ENCODE assay signal across 1 cellular context in the genomic region with DNA sequence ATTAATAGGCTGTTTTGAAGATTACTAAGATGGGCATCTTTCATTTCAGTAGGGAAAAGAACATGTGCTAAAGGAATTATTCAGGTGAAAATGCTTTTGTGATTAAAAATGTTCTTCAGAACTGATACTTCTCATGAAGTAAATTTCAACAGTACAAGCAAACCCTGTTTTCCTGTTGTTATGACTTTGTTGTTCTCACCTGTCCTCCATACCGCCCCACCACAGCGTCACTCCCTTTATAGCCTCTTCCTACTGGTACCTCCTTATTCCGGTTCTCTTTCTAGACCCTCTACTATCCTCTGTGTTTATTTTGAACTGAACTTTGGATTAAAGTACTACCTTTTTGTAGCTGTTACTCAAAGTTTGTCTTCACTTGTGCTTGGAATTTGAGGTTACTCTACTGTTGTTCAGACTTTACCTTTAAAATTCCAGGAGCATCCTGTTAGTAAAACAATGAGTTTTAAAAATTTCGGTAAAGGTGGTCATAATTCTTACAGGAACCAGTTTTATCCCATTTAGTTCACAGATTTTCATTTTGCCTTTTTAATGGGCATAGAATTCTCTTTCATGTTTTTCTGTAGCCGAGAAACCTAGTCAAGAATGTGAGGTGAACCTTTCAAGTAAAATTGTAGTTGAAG.
TF ChIP-seq lines count a peak whose summit lies in the region.

No MANE protein-coding gene starts in this region.

TF ChIP-seq in H1, 55 proteins besides CTCF, POLR2A, EP300 and RAD21:
- TF ChIP-seq, protein P1, sequence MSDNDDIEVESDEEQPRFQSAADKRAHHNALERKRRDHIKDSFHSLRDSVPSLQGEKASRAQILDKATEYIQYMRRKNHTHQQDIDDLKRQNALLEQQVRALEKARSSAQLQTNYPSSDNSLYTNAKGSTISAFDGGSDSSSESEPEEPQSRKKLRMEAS (IDR thresholded peaks at IDR 0.05), result no peak
- TF ChIP-seq HDAC6 (IDR thresholded peaks at IDR 0.05; ENCODE audit: low read depth, low read length), result no peak
